31 cellular contexts compared by ENCODE assay signal in the genomic region with DNA sequence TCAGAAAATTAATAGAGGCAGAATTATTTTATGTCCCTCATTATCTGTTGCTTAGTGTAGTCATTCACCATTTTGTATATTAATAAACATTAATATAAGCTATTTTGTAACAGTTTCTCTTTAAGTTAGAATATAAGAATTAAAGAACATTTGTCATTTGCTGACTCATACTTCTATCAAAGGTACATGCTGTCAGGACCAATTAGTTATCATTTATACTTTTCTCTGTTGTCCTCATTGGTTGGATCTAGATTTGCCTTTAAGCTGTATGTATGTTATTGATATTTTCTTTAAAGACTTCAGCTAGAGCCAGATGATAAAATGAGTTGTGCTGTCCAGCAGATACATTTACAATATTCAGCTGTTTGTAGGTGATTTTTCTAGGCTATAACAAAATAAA.
"Had no signal": no experiment of that assay in that cellular context is flagged by ENCODE, and none has a peak within 500 bp of the region (broad histone marks: within the 10 kb centered on the region; RNA-seq: fewer than 3 reads in every experiment).

No MANE protein-coding gene starts in this region.

- H3K27me3 ChIP-seq: adrenal gland, body of pancreas, cardiac muscle cell, colonic mucosa, esophagus muscularis mucosa, foreskin keratinocyte, gastroesophageal sphincter, heart right ventricle, hepatocyte had no signal

- H3K9me3 ChIP-seq: adrenal gland, body of pancreas, colonic mucosa, esophagus muscularis mucosa, gastroesophageal sphincter, heart right ventricle had no signal

- DNase-seq: activated CD4-positive, alpha-beta memory T cell treated with anti-CD3 and anti-CD28 coated beads for 36 hours; activated CD4-positive, alpha-beta T cell treated with anti-CD3 and anti-CD28 coated beads for 36 hours; activated CD4-positive, alpha-beta T cell treated with anti-CD3 and anti-CD28 coated beads, Interleukin-2, amount 10 ng/mL, durations not matched to agents 24 days and 14 days; activated CD4-positive, CD25-positive, alpha-beta regulatory T cell; activated CD4-positive, CD25-positive, alpha-beta regulatory T cell treated with anti-CD3 and anti-CD28 coated beads, Interleukin-2, amount 50 U/mL, for 72 hours; activated CD8-positive, alpha-beta memory T cell treated with anti-CD3 and anti-CD28 coated beads, Interleukin-2, amount 10 ng/mL, durations not matched to agents 7 days and 5 days; activated CD8-positive, alpha-beta memory T cell treated with anti-CD3 and anti-CD28 coated beads, Interleukin-2, amount 50 U/mL, for 4 hours; activated CD8-positive, alpha-beta T cell treated with anti-CD3 and anti-CD28 coated beads, Interleukin-2, amount 10 ng/mL, durations not matched to agents 7 days and 5 days; activated effector memory CD4-positive, alpha-beta T cell treated with anti-CD3 and anti-CD28 coated beads, Interleukin-2, amount 50 U/mL, for 16 hours; activated naive CD4-positive, alpha-beta T cell treated with anti-CD3 and anti-CD28 coated beads for 36 hours; activated naive CD8-positive, alpha-beta T cell treated with anti-CD3 and anti-CD28 coated beads for 36 hours; activated naive CD8-positive, alpha-beta T cell treated with anti-CD3 and anti-CD28 coated beads, Interleukin-2, amount 50 U/mL, for 24 hours; activated T-cell treated with anti-CD3 and anti-CD28 coated beads, Interleukin-2, amount 50 U/mL, for 1 hour; activated T-cell treated with anti-CD3 and anti-CD28 coated beads, Interleukin-2, amount 50 U/mL, for 48 hours; adrenal gland; amygdala; aorta; body of pancreas; central memory CD4-positive, alpha-beta T cell; cerebellar nuclear complex; colonic mucosa; effector CD8-positive, alpha-beta T cell; endodermal cell; erythroblast; foreskin keratinocyte; heart right ventricle; T-helper 2 cell had no signal

- ATAC-seq: activated CD4-positive, alpha-beta T cell treated with anti-CD3 and anti-CD28 coated beads for 36 hours; activated CD8-positive, alpha-beta memory T cell treated with anti-CD3 and anti-CD28 coated beads, Interleukin-2, amount 10 ng/mL, durations not matched to agents 7 days and 5 days; activated CD8-positive, alpha-beta T cell treated with anti-CD3 and anti-CD28 coated beads, Interleukin-2, amount 10 ng/mL, durations not matched to agents 7 days and 5 days; activated naive CD8-positive, alpha-beta T cell treated with anti-CD3 and anti-CD28 coated beads, Interleukin-2, amount 50 U/mL, for 24 hours; body of pancreas; foreskin keratinocyte; gastroesophageal sphincter; heart right ventricle had no signal

- H3K4me1 ChIP-seq: adrenal gland, body of pancreas, colonic mucosa, esophagus muscularis mucosa, foreskin keratinocyte, gastroesophageal sphincter, heart right ventricle had no signal

- H3K4me3 ChIP-seq: adrenal gland, body of pancreas, cardiac muscle cell, colonic mucosa, esophagus muscularis mucosa, gastroesophageal sphincter, heart right ventricle, hepatocyte had no signal

- H3K27ac ChIP-seq: adrenal gland, body of pancreas, cardiac muscle cell, colonic mucosa, esophagus muscularis mucosa, foreskin keratinocyte, gastroesophageal sphincter, heart right ventricle, hepatocyte had no signal

- H3K36me3 ChIP-seq: adrenal gland, cardiac muscle cell, colonic mucosa, esophagus muscularis mucosa, gastroesophageal sphincter, heart right ventricle had no signal
